1 cellular context compared by ENCODE assay signal in genomic region chr16:73253922-73254480, GRCh38.
TF ChIP-seq lines count a peak whose summit lies in the region.

No MANE protein-coding gene starts in this region.

TF ChIP-seq in WTC11, 78 proteins besides CTCF, POLR2A, EP300 and RAD21 (continued from another document):
- TF ChIP-seq ARID4B (CRISPR knock-in tag; IDR thresholded peaks at IDR 0.05; ENCODE audit: borderline replicate concordance) (no peak), ZNF219 (CRISPR knock-in tag; IDR thresholded peaks at IDR 0.05; ENCODE audit: borderline replicate concordance) (no peak), ZBTB21 (CRISPR knock-in tag; IDR thresholded peaks at IDR 0.05; ENCODE audit: borderline replicate concordance) (no peak), PRRX2 (CRISPR knock-in tag; IDR thresholded peaks at IDR 0.05) (no peak)
